In genomic region chr3:134179508-134179907, GRCh38 we compare ENCODE assay signal across 21 cellular contexts.
DNase-seq lines count a peak whose midpoint lies in the region; ATAC-seq, FAIRE-seq and TF ChIP-seq lines count a peak whose summit lies in the region.
"Had no signal": no experiment of that assay in that cellular context is flagged by ENCODE, and none has a peak within 500 bp of the region (broad histone marks: within the 10 kb centered on the region; RNA-seq: fewer than 3 reads in every experiment).

No MANE protein-coding gene starts in this region.

- no peak for TF ChIP-seq EP300 in H1 (IDR thresholded peaks at IDR 0.05; ENCODE audit: borderline replicate concordance in 1 of 2, low read depth in 2 of 2, low read length in 2 of 2)

- no peaks in the 10 kb centered on the region for H3K79me1 ChIP-seq in H1 (ENCODE audit: low read depth, low read length)

- no peak overlapping the region for H3K4ac ChIP-seq in H1 (replicated peaks; ENCODE audit: insufficient read length, low read depth, low read length)

- POLR2A ChIA-PET in H1 (lab: Charles Lee; ENCODE audit: partially characterized antibody): no interaction called here

- H3K79me2 ChIP-seq in H1 (ENCODE audit: control insufficient read depth in 1 of 2, insufficient read depth in 2 of 2, low read length in 2 of 2): no peaks in the 10 kb centered on the region

- ATAC-seq in right cardiac atrium: no peak
- ATAC-seq: CD8-positive, alpha-beta T cell; HCT116 had no signal

- no peak overlapping the region for H4K91ac ChIP-seq in H1 (replicated peaks; ENCODE audit: insufficient read length, low read length)

- 89% methylated on average over 2 of the region's 2 CpGs for WGBS in right cardiac atrium
- 93% methylated on average over 2 of the region's 2 CpGs; no CpG with 5 or more reads in 1 of the 2 experiments for WGBS in H1 (ENCODE audit: extremely low coverage in 1 of 2, insufficient coverage in 1 of 2, insufficient read length in 1 of 2, insufficient replicate concordance in 2 of 2, low coverage in 1 of 2, low lambda C conversion rate in 2 of 2, missing lambda C conversion rate in 1 of 2), 2 experiments
- WGBS in thyroid gland, 2 donors: 66 to 79% methylated on average over 2 of the region's 2 CpGs

- DNase-seq in cardiac muscle cell (ENCODE audit: low read depth in 1 of 2, low spot score in 1 of 2) (no peak), right cardiac atrium (no peak), HCEC 1CT (peak; percentile 11), H1 (ENCODE audit: low read depth in 1 of 2, low spot score in 2 of 2) (no peak), iris pigment epithelial cell (ENCODE audit: low read depth) (peak; percentile 76), thyroid gland (no peak), H54 (ENCODE audit: insufficient read length, low spot score) (no peak), OCI-M2 (lab: John Stamatoyannopoulos, UW; ENCODE audit: unreplicated experiment) (no peak)
- DNase-seq: 8988T; CD8-positive, alpha-beta T cell; DMS 273 treated with DMSO at 0.1 percent for 48 hours; DMS53; DND-41; EL; HFFc6; KG1 had no signal

- H3K18ac ChIP-seq in H1 (ENCODE audit: extremely low read depth, low read length): no peak overlapping the region

- H3K23me2 ChIP-seq in H1 (ENCODE audit: low read depth, low read length): no peaks in the 10 kb centered on the region

- no peak overlapping the region for H4K5ac ChIP-seq in H1 (ENCODE audit: insufficient read length, low read depth, low read length)

- H4K20me1 ChIP-seq in H1 (replicated peaks in 1 of 2; ENCODE audit: control insufficient read depth in 1 of 2, insufficient read depth in 2 of 2, low read length in 2 of 2): no peaks in the 10 kb centered on the region

- intact Hi-C loops in right cardiac atrium (cut with DNase I) (no loop called here), thyroid gland (cut with DNase I) (no loop called here)

- H3K9ac ChIP-seq in H1 (replicated peaks in 1 of 4; ENCODE audit: extremely low read depth in 1 of 4, low read depth in 3 of 4, low read length in 3 of 4): no peak overlapping the region
- H3K9ac ChIP-seq: BLaER1 treated with 17β-estradiol and CSF1 and Interleukin-3, amounts not matched to agents 10 nM and 100 nM had no signal

- no peak overlapping the region for H2AFZ ChIP-seq in H1 (ENCODE audit: low read length)

- H3K14ac ChIP-seq in H1 (ENCODE audit: insufficient read length): no peak overlapping the region

- TF ChIP-seq RAD21 in H1 (IDR thresholded peaks at IDR 0.05 in 1 of 2, conservative IDR thresholded peaks at IDR 0.05 in 1 of 2; ENCODE audit: low read depth in 2 of 2, low read length in 2 of 2): no peak

- no peak overlapping the region for H2AK5ac ChIP-seq in H1 (ENCODE audit: low read depth, low read length)

- TF ChIP-seq CTCF in cardiac muscle cell (IDR thresholded peaks at IDR 0.05; ENCODE audit: low read depth, low read length) (no peak), H1 (IDR thresholded peaks at IDR 0.05; ENCODE audit: control extremely low read depth in 1 of 3, insufficient read depth in 1 of 3, low read depth in 1 of 3, low read length in 3 of 3) (no peak), thyroid gland (IDR thresholded peaks at IDR 0.05) (no peak)

- H3K27me3 ChIP-seq in cardiac muscle cell (no peaks in the 10 kb centered on the region), right cardiac atrium (ENCODE audit: control insufficient read depth, insufficient read depth) (no peaks in the 10 kb centered on the region), H1 (replicated peaks in 1 of 4; ENCODE audit: control insufficient read depth in 3 of 4, extremely low read depth in 1 of 4, insufficient read depth in 3 of 4, low read length in 3 of 4) (no peaks in the 10 kb centered on the region), thyroid gland (no peaks in the 10 kb centered on the region)
- H3K27me3 ChIP-seq: BLaER1 treated with 17β-estradiol and CSF1 and Interleukin-3, amounts not matched to agents 10 nM and 100 nM had no signal

- no peak overlapping the region for H3K4me3 ChIP-seq in cardiac muscle cell
- no peak overlapping the region for H3K4me3 ChIP-seq in right cardiac atrium (ENCODE audit: low read length)
- H3K4me3 ChIP-seq in H1 (ENCODE audit: extremely low read depth in 1 of 4, insufficient read depth in 2 of 4, low read depth in 3 of 4, low read length in 4 of 4): no peak overlapping the region
- H3K4me3 ChIP-seq in thyroid gland (replicated peaks in 1 of 3): no peak overlapping the region
- H3K4me3 ChIP-seq: BLaER1 treated with 17β-estradiol and CSF1 and Interleukin-3, amounts not matched to agents 10 nM and 100 nM had no signal

- no peak overlapping the region for H3K4me2 ChIP-seq in H1 (ENCODE audit: insufficient read depth in 1 of 2, low read depth in 2 of 2, low read length in 2 of 2)
- H3K4me2 ChIP-seq: BLaER1 treated with 17β-estradiol and CSF1 and Interleukin-3, amounts not matched to agents 10 nM and 100 nM had no signal

- TF ChIP-seq POLR2A in H1 (IDR thresholded peaks at IDR 0.05; ENCODE audit: control extremely low read depth in 1 of 2, low read depth in 2 of 2, low read length in 2 of 2) (no peak), thyroid gland (IDR thresholded peaks at IDR 0.05) (no peak), H54 (IDR thresholded peaks at IDR 0.05; ENCODE audit: low read depth, low read length) (no peak)

- FAIRE-seq in H1 (lab: Jason Lieb, UNC) (peak; percentile 13), H54 (lab: Jason Lieb, UNC) (no peak)
- FAIRE-seq: GM12892, GM18507, HTR-8/SVneo had no signal

- H2BK15ac ChIP-seq in H1 (ENCODE audit: low read length): no peak overlapping the region

- H3K27ac ChIP-seq in cardiac muscle cell: peak overlapping the region; percentile 6
- H3K27ac ChIP-seq in right cardiac atrium (ENCODE audit: low read length): no peak overlapping the region
- H3K27ac ChIP-seq in H1 (ENCODE audit: low read depth, low read length): no peak overlapping the region
- no peak overlapping the region for H3K27ac ChIP-seq in thyroid gland
- H3K27ac ChIP-seq: BLaER1 treated with 17β-estradiol and CSF1 and Interleukin-3, amounts not matched to agents 10 nM and 100 nM had no signal

- H2BK20ac ChIP-seq in H1 (ENCODE audit: low read length): no peak overlapping the region

- no peak overlapping the region for H2BK5ac ChIP-seq in H1 (ENCODE audit: low read depth, low read length)

- no peak overlapping the region for H4K8ac ChIP-seq in H1 (ENCODE audit: extremely low read depth, insufficient read depth, low read length)

- H2BK12ac ChIP-seq in H1 (ENCODE audit: low read depth, low read length): no peak overlapping the region

- CTCF ChIA-PET in H1 (lab: Charles Lee; ENCODE audit: partially characterized antibody): interaction anchor here (0.9 kb wide), 2 partner anchors 32 to 180 kb away, joined by 3 to 4 read pairs; no protein-coding TSS in a partner anchor

- H3K36me3 ChIP-seq in cardiac muscle cell (peaks cover 53% of the 10 kb centered on the region), H1 (ENCODE audit: control insufficient read depth in 2 of 4, insufficient read depth in 4 of 4, low read length in 3 of 4) (peaks cover 0 to 30% (median 8%) of the 10 kb centered on the region in 4 experiments; a peak in 3 of 8 replicates), thyroid gland (peaks cover 0 to 5% of the 10 kb centered on the region in 2 donors)

- H3K4me1 ChIP-seq in cardiac muscle cell (ENCODE audit: low read depth) (no peaks in the 10 kb centered on the region), right cardiac atrium (ENCODE audit: control insufficient read depth, insufficient read depth, low read length) (no peaks in the 10 kb centered on the region), H1 (replicated peaks in 1 of 4; ENCODE audit: control insufficient read depth in 3 of 4, insufficient read depth in 4 of 4, low read length in 3 of 4) (no peaks in the 10 kb centered on the region), thyroid gland (peaks cover 5 to 15% of the 10 kb centered on the region in 2 donors)

- no peak overlapping the region for H3K23ac ChIP-seq in H1 (ENCODE audit: insufficient read length)

- no peak overlapping the region for H3K56ac ChIP-seq in H1 (replicated peaks; ENCODE audit: insufficient read length, low read depth, low read length)

- H3K9me3 ChIP-seq in cardiac muscle cell (ENCODE audit: low read depth) (no peaks in the 10 kb centered on the region), right cardiac atrium (ENCODE audit: control insufficient read depth, low read length) (no peaks in the 10 kb centered on the region), H1 (ENCODE audit: insufficient read depth in 2 of 2, low read depth in 1 of 2, low read length in 1 of 2) (no peaks in the 10 kb centered on the region), thyroid gland (no peaks in the 10 kb centered on the region)

- H2BK120ac ChIP-seq in H1 (replicated peaks; ENCODE audit: low read depth, low read length): no peak overlapping the region

TF ChIP-seq in H1, 55 proteins besides CTCF, POLR2A, EP300 and RAD21:
- TF ChIP-seq RXRA (IDR thresholded peaks at IDR 0.05; ENCODE audit: insufficient read depth, low read depth, low read length): no peak
- TF ChIP-seq E2F6 (IDR thresholded peaks at IDR 0.05): no peak
- TF ChIP-seq KDM1A (IDR thresholded peaks at IDR 0.05; ENCODE audit: borderline replicate concordance, low read length): no peak
TF ChIP-seq in H1: peak in this region for 0.

Comparison
In these comparisons a context has a peak if more than half of its experiments do, and no peak if none do; other contexts are left out.
1. DNase-seq: peak in HCEC 1CT (single experiment) and iris pigment epithelial cell (single experiment); none in cardiac muscle cell (0 of 2), right cardiac atrium (0 of 3), H1 (0 of 2), thyroid gland (0 of 2), H54 (single experiment) and OCI-M2 (single experiment).